30 cellular contexts compared by ENCODE assay signal in genomic region chr5:138694146-138694545, GRCh38.
"Had no signal": no experiment of that assay in that cellular context is flagged by ENCODE, and none has a peak within 500 bp of the region (broad histone marks: within the 10 kb centered on the region; RNA-seq: fewer than 3 reads in every experiment).

No MANE protein-coding gene starts in this region.

- H3K9me3 ChIP-seq: ascending aorta, SJCRH30 had no signal

- H3K36me3 ChIP-seq: ascending aorta, SJCRH30, WERI-Rb-1 had no signal

- H3K4me3 Mint-ChIP-seq: activated CD4-positive, alpha-beta memory T cell treated with anti-CD3 and anti-CD28 coated beads, Interleukin-2, amount 10 ng/mL, durations not matched to agents 7 days and 5 days; activated CD8-positive, alpha-beta memory T cell treated with anti-CD3 and anti-CD28 coated beads, Interleukin-2, amount 10 ng/mL, durations not matched to agents 7 days and 5 days; activated naive CD8-positive, alpha-beta T cell treated with anti-CD3 and anti-CD28 coated beads for 36 hours had no signal

- H3K27ac Mint-ChIP-seq: activated CD4-positive, alpha-beta memory T cell treated with anti-CD3 and anti-CD28 coated beads, Interleukin-2, amount 10 ng/mL, durations not matched to agents 7 days and 5 days; activated CD8-positive, alpha-beta memory T cell treated with anti-CD3 and anti-CD28 coated beads, Interleukin-2, amount 10 ng/mL, durations not matched to agents 7 days and 5 days; activated naive CD8-positive, alpha-beta T cell treated with anti-CD3 and anti-CD28 coated beads for 36 hours had no signal

- DNase-seq: activated CD4-positive, alpha-beta memory T cell treated with anti-CD3 and anti-CD28 coated beads, Interleukin-2, amount 10 ng/mL, durations not matched to agents 7 days and 5 days; activated CD4-positive, alpha-beta T cell treated with anti-CD3 and anti-CD28 coated beads for 1 hour; activated CD4-positive, alpha-beta T cell treated with anti-CD3 and anti-CD28 coated beads for 48 hours; activated CD4-positive, CD25-positive, alpha-beta regulatory T cell; activated CD8-positive, alpha-beta memory T cell treated with anti-CD3 and anti-CD28 coated beads for 24 hours; activated CD8-positive, alpha-beta memory T cell treated with anti-CD3 and anti-CD28 coated beads, Interleukin-2, amount 10 ng/mL, durations not matched to agents 7 days and 5 days; activated CD8-positive, alpha-beta memory T cell treated with anti-CD3 and anti-CD28 coated beads, Interleukin-2, amount 50 U/mL, for 48 hours; activated effector memory CD4-positive, alpha-beta T cell treated with Interleukin-2 at 50 U/mL for 16 hours; activated naive CD4-positive, alpha-beta T cell treated with anti-CD3 and anti-CD28 coated beads, Interleukin-2, amount 50 U/mL, for 16 hours; activated naive CD8-positive, alpha-beta T cell treated with anti-CD3 and anti-CD28 coated beads for 36 hours; activated T-cell treated with anti-CD3 and anti-CD28 coated beads, Interleukin-2, amount 50 U/mL, for 48 hours; amygdala; MM.1S; MV-4-11; NCI-H1092; NCI-H1436 treated with DMSO at 0.1 percent for 48 hours; NCI-H1694 treated with DMSO at 0.1 percent for 48 hours; NCI-H2029 treated with DMSO at 0.1 percent for 48 hours; NCI-H2107; NCI-H2171 treated with DMSO at 0.1 percent for 48 hours; NCI-H345; NCI-H524 treated with DMSO at 0.1 percent for 48 hours; PC-3; SHP77; SJCRH30; T1000; WERI-Rb-1 had no signal

- H3K4me3 ChIP-seq: ascending aorta, SJCRH30, SK-N-MC had no signal

- H3K4me1 ChIP-seq: ascending aorta, SJCRH30 had no signal

- H3K4me1 Mint-ChIP-seq: activated CD8-positive, alpha-beta memory T cell treated with anti-CD3 and anti-CD28 coated beads, Interleukin-2, amount 10 ng/mL, durations not matched to agents 7 days and 5 days; activated naive CD8-positive, alpha-beta T cell treated with anti-CD3 and anti-CD28 coated beads for 36 hours had no signal

- H3K27ac ChIP-seq: ascending aorta, KMS-11, SJCRH30, SK-N-MC, WERI-Rb-1 had no signal

- H3K36me3 Mint-ChIP-seq: activated CD8-positive, alpha-beta memory T cell treated with anti-CD3 and anti-CD28 coated beads, Interleukin-2, amount 10 ng/mL, durations not matched to agents 7 days and 5 days; activated naive CD8-positive, alpha-beta T cell treated with anti-CD3 and anti-CD28 coated beads for 36 hours had no signal

- H3K9ac ChIP-seq: KMS-11 had no signal

- H3K4me2 ChIP-seq: KMS-11 had no signal

- ATAC-seq: activated CD8-positive, alpha-beta memory T cell treated with anti-CD3 and anti-CD28 coated beads, Interleukin-2, amount 10 ng/mL, durations not matched to agents 7 days and 5 days; PC-3 had no signal

- H3K27me3 ChIP-seq: ascending aorta, SJCRH30 had no signal

- H3K9me3 Mint-ChIP-seq: activated naive CD8-positive, alpha-beta T cell treated with anti-CD3 and anti-CD28 coated beads for 36 hours had no signal
